In the genomic region with DNA sequence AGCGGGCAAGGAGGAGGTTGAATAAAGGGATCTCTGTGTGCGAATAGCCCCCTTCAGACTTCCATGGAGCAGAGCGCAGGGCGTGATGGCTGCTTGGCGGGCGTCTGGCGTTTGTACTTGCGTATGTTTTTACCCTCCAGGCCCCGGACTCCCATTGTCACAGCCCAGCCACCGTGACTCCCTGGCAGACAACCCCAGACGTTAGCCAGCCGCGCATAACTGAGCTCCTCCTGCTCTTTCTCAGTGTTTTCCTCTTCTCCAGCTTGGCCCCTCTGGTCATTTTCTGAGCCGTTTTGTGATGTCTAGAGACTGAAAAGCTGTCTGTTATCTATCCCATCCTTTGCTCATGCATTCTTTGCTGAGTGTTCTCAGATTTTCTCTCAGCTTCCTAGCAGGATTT, we compare ENCODE assay signal across 14 cellular contexts. TPM values are rescaled to one million over a fixed set of nuclear protein-coding genes. Genes with fewer than 3 reads are reported as not detected.
DNase-seq lines count a peak whose midpoint lies in the region; ATAC-seq and TF ChIP-seq lines count a peak whose summit lies in the region.
"Had no signal": no experiment of that assay in that cellular context is flagged by ENCODE, and none has a peak within 500 bp of the region (broad histone marks: within the 10 kb centered on the region; RNA-seq: fewer than 3 reads in every experiment).

No MANE protein-coding gene starts in this region.

- no peaks in the 10 kb centered on the region for H3K9me2 ChIP-seq in SK-N-SH

- peaks cover 19% of the 10 kb centered on the region for H3K27me3 Mint-ChIP-seq in activated naive CD4-positive, alpha-beta T cell treated with anti-CD3 and anti-CD28 coated beads, Interleukin-2, amount 10 ng/mL, durations not matched to agents 7 days and 5 days
- H3K27me3 Mint-ChIP-seq: type B pancreatic cell had no signal

- H3K27ac Mint-ChIP-seq in activated naive CD4-positive, alpha-beta T cell treated with anti-CD3 and anti-CD28 coated beads, Interleukin-2, amount 10 ng/mL, durations not matched to agents 7 days and 5 days, result no peak overlapping the region
- H3K27ac Mint-ChIP-seq: activated CD8-positive, alpha-beta T cell treated with anti-CD3 and anti-CD28 coated beads, Interleukin-2, amount 10 ng/mL, durations not matched to agents 7 days and 5 days; activated T-helper 2 cell treated with anti-CD3 and anti-CD28 coated beads, Interferon-gamma antibody, Interleukin-2, Interleukin-4, amounts not matched to agents 10 μg/mL and 5 μg/mL and 100 μg/mL, durations not matched to agents 14 hours and 24 hours and 36 hours; type B pancreatic cell had no signal

- no peak overlapping the region for H3K4me3 Mint-ChIP-seq in activated naive CD4-positive, alpha-beta T cell treated with anti-CD3 and anti-CD28 coated beads, Interleukin-2, amount 10 ng/mL, durations not matched to agents 7 days and 5 days
- H3K4me3 Mint-ChIP-seq: activated CD8-positive, alpha-beta T cell treated with anti-CD3 and anti-CD28 coated beads, Interleukin-2, amount 10 ng/mL, durations not matched to agents 7 days and 5 days; type B pancreatic cell had no signal

- POLR2A ChIA-PET in SK-N-SH (lab: Yijun Ruan, JAX), result no interaction called here

- H3K27me3 ChIP-seq in SK-N-SH (ENCODE audit: insufficient read depth), result no peaks in the 10 kb centered on the region
- H3K27me3 ChIP-seq in cardiac muscle cell, result no peaks in the 10 kb centered on the region
- H3K27me3 ChIP-seq in transverse colon, result no peaks in the 10 kb centered on the region
- H3K27me3 ChIP-seq: BLaER1 treated with 17β-estradiol and CSF1 and Interleukin-3, amounts not matched to agents 10 nM and 100 nM; body of pancreas had no signal

- no peak overlapping the region; a peak in 1 of 4 replicates for H3K4me3 ChIP-seq in SK-N-SH (ENCODE audit: low read depth in 2 of 2, low read length in 1 of 2)
- H3K4me3 ChIP-seq in cardiac muscle cell, result no peak overlapping the region
- H3K4me3 ChIP-seq in transverse colon, result no peak overlapping the region
- H3K4me3 ChIP-seq: BLaER1 treated with 17β-estradiol and CSF1 and Interleukin-3, amounts not matched to agents 10 nM and 100 nM; body of pancreas had no signal

- TF ChIP-seq CTCF in SK-N-SH (IDR thresholded peaks at IDR 0.05) (no peak), cardiac muscle cell (IDR thresholded peaks at IDR 0.05; ENCODE audit: low read depth, low read length) (no peak), transverse colon (IDR thresholded peaks at IDR 0.05) (no peak)

- no peak for TF ChIP-seq POLR2A in transverse colon (IDR thresholded peaks at IDR 0.05)
- no peak for TF ChIP-seq POLR2A in GM18505 (IDR thresholded peaks at IDR 0.05; ENCODE audit: borderline replicate concordance, extremely low read depth, insufficient read depth, insufficient read length)

- in situ Hi-C loops in transverse colon (cut with MboI; ENCODE audit: low pct_ligation_motif_present in 1 of 4, low pct_unique_long_range_greater_than_20kb in 1 of 4, low sequenced_read_pairs in 3 of 4), result no loop called here

- no peaks in the 10 kb centered on the region for H3K9me3 Mint-ChIP-seq in activated naive CD4-positive, alpha-beta T cell treated with anti-CD3 and anti-CD28 coated beads, Interleukin-2, amount 10 ng/mL, durations not matched to agents 7 days and 5 days
- H3K9me3 Mint-ChIP-seq: activated T-helper 2 cell treated with anti-CD3 and anti-CD28 coated beads, Interferon-gamma antibody, Interleukin-2, Interleukin-4, amounts not matched to agents 10 μg/mL and 5 μg/mL and 100 μg/mL, durations not matched to agents 14 hours and 24 hours and 36 hours; type B pancreatic cell had no signal

- H3K4me1 ChIP-seq in SK-N-SH (ENCODE audit: control insufficient read depth in 1 of 2, insufficient read depth in 2 of 2, low read depth in 1 of 2, low read length in 1 of 2), result peaks cover 0 to 12% of the 10 kb centered on the region in 2 experiments; a peak in 1 of 4 replicates
- peaks cover 8% of the 10 kb centered on the region for H3K4me1 ChIP-seq in cardiac muscle cell (ENCODE audit: low read depth)
- peaks cover 10 to 34% (median 11%) of the 10 kb centered on the region in 4 donors for H3K4me1 ChIP-seq in transverse colon
- H3K4me1 ChIP-seq: body of pancreas had no signal

- no peaks in the 10 kb centered on the region for H3K4me1 Mint-ChIP-seq in activated naive CD4-positive, alpha-beta T cell treated with anti-CD3 and anti-CD28 coated beads, Interleukin-2, amount 10 ng/mL, durations not matched to agents 7 days and 5 days

- H3K27ac ChIP-seq in SK-N-SH (ENCODE audit: low read depth in 2 of 2, low read length in 1 of 2) (peak overlapping the region; percentile 0 to 62; a peak in 1 of 4 replicates), cardiac muscle cell (peak overlapping the region; percentile 59), transverse colon (peak overlapping the region; percentile 12 to 66 (median 46))
- H3K27ac ChIP-seq: BLaER1 treated with 17β-estradiol and CSF1 and Interleukin-3, amounts not matched to agents 10 nM and 100 nM had no signal

- no peak overlapping the region for H3K9ac ChIP-seq in SK-N-SH
- H3K9ac ChIP-seq: BLaER1 treated with 17β-estradiol and CSF1 and Interleukin-3, amounts not matched to agents 10 nM and 100 nM had no signal

- H3K9me3 ChIP-seq in SK-N-SH, result no peaks in the 10 kb centered on the region
- no peaks in the 10 kb centered on the region for H3K9me3 ChIP-seq in cardiac muscle cell (ENCODE audit: low read depth)
- no peaks in the 10 kb centered on the region for H3K9me3 ChIP-seq in transverse colon
- H3K9me3 ChIP-seq: body of pancreas had no signal

- H4K20me1 ChIP-seq in SK-N-SH (ENCODE audit: insufficient read depth), result no peaks in the 10 kb centered on the region
- H4K20me1 ChIP-seq: BLaER1 treated with 17β-estradiol and CSF1 and Interleukin-3, amounts not matched to agents 10 nM and 100 nM had no signal

- H3K36me3 ChIP-seq in SK-N-SH (replicated peaks in 1 of 2; ENCODE audit: control insufficient read depth in 1 of 2, insufficient read depth in 2 of 2, low read length in 1 of 2) (no peaks in the 10 kb centered on the region), cardiac muscle cell (no peaks in the 10 kb centered on the region), transverse colon (no peaks in the 10 kb centered on the region)

- no peaks in the 10 kb centered on the region for H3K79me2 ChIP-seq in SK-N-SH (ENCODE audit: insufficient read depth)

- CTCF ChIA-PET in SK-N-SH (lab: Yijun Ruan, JAX), result interaction anchor here (0.7 to 1.0 kb wide), 3 partner anchors 13 to 108 kb away, joined by 3 to 4 read pairs (median 3); no protein-coding TSS in a partner anchor
- CTCF ChIA-PET in activated naive CD4-positive, alpha-beta T cell treated with anti-CD3 and anti-CD28 coated beads, Interleukin-2, amount 10 ng/mL, durations not matched to agents 7 days and 5 days (lab: Charles Lee), result no interaction called here

- H2AFZ ChIP-seq in SK-N-SH (ENCODE audit: low read depth), result 0 out of 2 replicates have a peak overlapping the region, but pooled peaks have one; percentile 18

- intact Hi-C loops in transverse colon (cut with DNase I; ENCODE audit: low total_unique reads), result no loop called here

- DNase-seq in SK-N-SH (peak; percentile 64), cardiac muscle cell (ENCODE audit: low read depth in 1 of 2, low spot score in 1 of 2) (peak in 1 of 2 donors; percentile 29), mucosa of gallbladder (ENCODE audit: low spot score) (peak; percentile 72), transverse colon (peak; percentile 16), NCI-H2227 (lab: John Stamatoyannopoulos, UW; ENCODE audit: unreplicated experiment) (no peak)
- no peak for DNase-seq in activated naive CD4-positive, alpha-beta T cell treated with anti-CD3 and anti-CD28 coated beads, Interleukin-2, amount 10 ng/mL, durations not matched to agents 7 days and 5 days
- DNase-seq: activated CD8-positive, alpha-beta T cell treated with anti-CD3 and anti-CD28 coated beads, Interleukin-2, amount 10 ng/mL, durations not matched to agents 7 days and 5 days; kidney; NCI-H2171 had no signal

- TF ChIP-seq RAD21 in SK-N-SH (IDR thresholded peaks at IDR 0.05; ENCODE audit: low read length), result no peak

- H3F3A ChIP-seq in SK-N-SH (replicated peaks; ENCODE audit: insufficient read depth), result peaks cover 4% of the 10 kb centered on the region

- ATAC-seq in GM18505 (IDR thresholded peaks at IDR 0.05; ENCODE audit: unreplicated experiment), result no peak
- ATAC-seq: activated CD8-positive, alpha-beta T cell treated with anti-CD3 and anti-CD28 coated beads, Interleukin-2, amount 10 ng/mL, durations not matched to agents 7 days and 5 days; body of pancreas had no signal

- TF ChIP-seq EP300 in SK-N-SH (IDR thresholded peaks at IDR 0.05; ENCODE audit: borderline replicate concordance in 1 of 2, low read depth in 1 of 2, low read length in 1 of 2) (peak in 1 of 2 experiments; percentile 25; a peak in 1 of 4 replicates), transverse colon (IDR thresholded peaks at IDR 0.05; ENCODE audit: low read depth) (no peak)

- no peaks in the 10 kb centered on the region for H3K36me3 Mint-ChIP-seq in activated naive CD4-positive, alpha-beta T cell treated with anti-CD3 and anti-CD28 coated beads, Interleukin-2, amount 10 ng/mL, durations not matched to agents 7 days and 5 days

- 31% methylated on average over 14 of the region's 14 CpGs for WGBS in SK-N-SH (ENCODE audit: low lambda C conversion rate)
- 43 to 71% methylated on average over 2 to 14 of the region's 14 CpGs for WGBS in transverse colon (ENCODE audit: low coverage in 1 of 2), 2 donors

- no peak overlapping the region for H3K4me2 ChIP-seq in SK-N-SH
- H3K4me2 ChIP-seq: BLaER1 treated with 17β-estradiol and CSF1 and Interleukin-3, amounts not matched to agents 10 nM and 100 nM had no signal

TF ChIP-seq in SK-N-SH, 30 proteins besides CTCF, POLR2A, EP300 and RAD21 (continues in another document):
- TF ChIP-seq, protein P1, sequence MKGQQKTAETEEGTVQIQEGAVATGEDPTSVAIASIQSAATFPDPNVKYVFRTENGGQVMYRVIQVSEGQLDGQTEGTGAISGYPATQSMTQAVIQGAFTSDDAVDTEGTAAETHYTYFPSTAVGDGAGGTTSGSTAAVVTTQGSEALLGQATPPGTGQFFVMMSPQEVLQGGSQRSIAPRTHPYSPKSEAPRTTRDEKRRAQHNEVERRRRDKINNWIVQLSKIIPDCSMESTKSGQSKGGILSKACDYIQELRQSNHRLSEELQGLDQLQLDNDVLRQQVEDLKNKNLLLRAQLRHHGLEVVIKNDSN (IDR thresholded peaks at IDR 0.05; ENCODE audit: borderline replicate concordance, low read depth), result no peak
- no peak for TF ChIP-seq POLR2AphosphoS5 (IDR thresholded peaks at IDR 0.05; ENCODE audit: low read depth, low read length)
- TF ChIP-seq, protein P2, sequence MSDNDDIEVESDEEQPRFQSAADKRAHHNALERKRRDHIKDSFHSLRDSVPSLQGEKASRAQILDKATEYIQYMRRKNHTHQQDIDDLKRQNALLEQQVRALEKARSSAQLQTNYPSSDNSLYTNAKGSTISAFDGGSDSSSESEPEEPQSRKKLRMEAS (IDR thresholded peaks at IDR 0.05; ENCODE audit: low read depth), result no peak

RNA-seq across cellular contexts. Expression of a gene that starts 54.3 kb away (rescaled TPM):
- polyA plus RNA-seq in SK-N-SH (2012; rRNA removed) (0.38 and 0.71 TPM in 2 replicates), cardiac muscle cell (68.9 and 76.5 TPM in 2 replicates)
- polyA plus RNA-seq in SK-N-SH (2012; cell fraction: cytosol; rRNA removed), result 0.39 and 0.67 TPM in 2 replicates
- 0.77 and 1.4 TPM in 2 replicates for polyA plus RNA-seq in SK-N-SH (2012; cell fraction: nucleus; rRNA removed)
- total RNA-seq in cardiac muscle cell (66.1 and 87.2 TPM in 2 replicates), mucosa of gallbladder (1,557 TPM), transverse colon (100 to 1,000 TPM in 3 of 4 donors, 10 to 100 TPM in 1; 96.1 to 646 (median 126) TPM)
- total RNA-seq: activated CD8-positive, alpha-beta T cell treated with anti-CD3 and anti-CD28 coated beads, Interleukin-2, amount 10 ng/mL, durations not matched to agents 7 days and 5 days; activated T-helper 2 cell treated with anti-CD3 and anti-CD28 coated beads, Interferon-gamma antibody, Interleukin-2, Interleukin-4, amounts not matched to agents 10 μg/mL and 5 μg/mL and 100 μg/mL, durations not matched to agents 14 hours and 24 hours and 36 hours had no signal

Comparison
In these comparisons a context has a peak if more than half of its experiments do, and no peak if none do; other contexts are left out.
1. DNase-seq: peak in SK-N-SH (single experiment), mucosa of gallbladder (single experiment) and transverse colon (single experiment); none in NCI-H2227 (single experiment) and activated naive CD4-positive, alpha-beta T cell treated with anti-CD3 and anti-CD28 coated beads, Interleukin-2, amount 10 ng/mL, durations not matched to agents 7 days and 5 days (single experiment).
2. Peak in every context shown above with its lines, with median percentiles within 50 percentile points of each other: H3K27ac ChIP-seq.